In the genomic region with DNA sequence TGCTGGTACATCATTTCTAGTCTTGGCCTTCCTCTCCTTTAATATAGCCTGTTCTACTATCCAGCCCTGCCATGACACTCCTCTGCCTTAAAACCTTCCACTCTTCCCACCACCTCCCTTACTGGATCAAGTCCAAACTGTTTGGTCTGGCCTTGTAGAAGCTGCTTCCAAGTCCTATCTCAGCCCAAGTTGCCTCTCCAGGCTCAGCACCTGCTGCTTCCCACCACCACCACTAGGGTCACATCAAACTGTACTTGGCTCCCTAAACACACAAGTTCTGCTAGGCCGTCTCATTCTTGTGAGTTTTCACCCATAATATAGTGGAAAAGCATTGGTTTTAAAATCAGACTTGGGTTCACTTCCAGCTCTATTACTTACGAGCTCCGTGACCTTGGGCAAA, we compare ENCODE assay signal across 8 cellular contexts. TPM values are rescaled to one million over a fixed set of nuclear protein-coding genes. Genes with fewer than 3 reads are reported as not detected.
A peak's percentile ranks its signal among the peaks of the same experiment; 100 is the strongest.
DNase-seq lines count a peak whose midpoint lies in the region; ATAC-seq and TF ChIP-seq lines count a peak whose summit lies in the region.

No MANE protein-coding gene starts in this region.

- H3K4me3 ChIP-seq in Caco-2 (ENCODE audit: low read depth, low read length) (no peak overlapping the region), foreskin fibroblast (ENCODE audit: low read depth in 1 of 2, low read length in 2 of 2) (no peak overlapping the region)

- 0 out of 2 replicates have a peak, but pooled peaks cover 3% of the 10 kb centered on the region for H3K4me1 ChIP-seq in Caco-2

- peaks cover 6% of the 10 kb centered on the region for H3K4me1 Mint-ChIP-seq in Caco-2 (ENCODE audit: low read depth, unreplicated experiment)

- no peaks in the 10 kb centered on the region for H3K27me3 ChIP-seq in Caco-2 (replicated peaks; ENCODE audit: control insufficient read depth, insufficient read depth, low read length)

- peaks cover 16% of the 10 kb centered on the region for H3K36me3 Mint-ChIP-seq in Caco-2 (ENCODE audit: insufficient read depth, unreplicated experiment)

- H3K9me3 Mint-ChIP-seq in Caco-2 (ENCODE audit: unreplicated experiment): no peaks in the 10 kb centered on the region

- 0 out of 2 replicates have a peak, but pooled peaks cover 6% of the 10 kb centered on the region for H3K9me3 ChIP-seq in Caco-2

- CTCF ChIA-PET in Caco-2 (lab: Charles Lee): interaction anchor here (1.0 kb wide), 1 partner anchor 56 kb away, joined by 7 read pairs; no protein-coding TSS in a partner anchor

- DNase-seq in Caco-2 (peak; percentile 60 to 66), H4 (ENCODE audit: low spot score) (peak; percentile 50), NCI-H524 (lab: John Stamatoyannopoulos, UW) (peak; percentile 43), activated T-cell treated with anti-CD3 and anti-CD28 coated beads for 24 hours (ENCODE audit: low read depth) (peak; percentile 5), foreskin fibroblast (peak in 1 of 2 donors; percentile 54), medulla oblongata (ENCODE audit: extremely low spot score) (no peak)
- peak in 2 of 3 donors; percentile 21 to 23 for DNase-seq in stimulated activated CD4-positive, alpha-beta T cell treated with anti-CD3 and anti-CD28 coated beads, Interleukin-12 subunit alpha, Interleukin-12 subunit beta, amount 100 ng/mL, for 48 hours (ENCODE audit: low read depth in 2 of 3, low spot score in 1 of 3)

- POLR2A ChIA-PET in Caco-2 (lab: Charles Lee): no interaction called here

- intact Hi-C loops in Caco-2 (cut with micrococcal nuclease; ENCODE audit: unreplicated experiment): loop anchor here (2.0 kb wide), 2 partner anchors 21 to 57 kb away; no protein-coding TSS in a partner anchor

- no peaks in the 10 kb centered on the region for H3K27me3 Mint-ChIP-seq in Caco-2 (ENCODE audit: insufficient read depth, unreplicated experiment)

- BruUV-seq in Caco-2 (replicated peaks; lab: Mats Ljungman, UMichigan): no TSS peak

- ATAC-seq in GM21360 (IDR thresholded peaks at IDR 0.05; ENCODE audit: unreplicated experiment): no peak

- peaks cover 1% of the 10 kb centered on the region; the same call in 1 of the 2 replicates for H3K36me3 ChIP-seq in Caco-2 (ENCODE audit: control insufficient read depth, insufficient read depth, low read length)

- TF ChIP-seq CTCF in Caco-2 (IDR thresholded peaks at IDR 0.05; ENCODE audit: insufficient read depth in 1 of 2, low read depth in 1 of 2, low read length in 1 of 2, severe bottlenecking in 1 of 2, unreplicated experiment in 1 of 2) (peak; percentile 50 to 72), foreskin fibroblast (IDR thresholded peaks at IDR 0.05; ENCODE audit: low read depth, low read length) (peak; percentile 58)

- H3K27ac Mint-ChIP-seq in Caco-2 (ENCODE audit: unreplicated experiment): no peak overlapping the region

- H3K4me3 Mint-ChIP-seq in Caco-2 (ENCODE audit: unreplicated experiment): no peak overlapping the region

RNA-seq across cellular contexts. Expression of a gene that starts 1.4 kb away (rescaled TPM):
- total RNA-seq in Caco-2 (2022): 58.0 and 63.5 TPM in 2 replicates
- 69.3 and 88.0 TPM in 2 replicates for total RNA-seq in H4 (2014; rRNA removed; shearing (Covaris generic))

RNA-seq across cellular contexts. Expression of a gene that starts 1.5 kb away (rescaled TPM):
- total RNA-seq in Caco-2 (2022): not detected in 2 replicates
- not detected in 2 replicates for total RNA-seq in H4 (2014; rRNA removed; shearing (Covaris generic))
